8 cellular contexts compared by ENCODE assay signal in the genomic region with DNA sequence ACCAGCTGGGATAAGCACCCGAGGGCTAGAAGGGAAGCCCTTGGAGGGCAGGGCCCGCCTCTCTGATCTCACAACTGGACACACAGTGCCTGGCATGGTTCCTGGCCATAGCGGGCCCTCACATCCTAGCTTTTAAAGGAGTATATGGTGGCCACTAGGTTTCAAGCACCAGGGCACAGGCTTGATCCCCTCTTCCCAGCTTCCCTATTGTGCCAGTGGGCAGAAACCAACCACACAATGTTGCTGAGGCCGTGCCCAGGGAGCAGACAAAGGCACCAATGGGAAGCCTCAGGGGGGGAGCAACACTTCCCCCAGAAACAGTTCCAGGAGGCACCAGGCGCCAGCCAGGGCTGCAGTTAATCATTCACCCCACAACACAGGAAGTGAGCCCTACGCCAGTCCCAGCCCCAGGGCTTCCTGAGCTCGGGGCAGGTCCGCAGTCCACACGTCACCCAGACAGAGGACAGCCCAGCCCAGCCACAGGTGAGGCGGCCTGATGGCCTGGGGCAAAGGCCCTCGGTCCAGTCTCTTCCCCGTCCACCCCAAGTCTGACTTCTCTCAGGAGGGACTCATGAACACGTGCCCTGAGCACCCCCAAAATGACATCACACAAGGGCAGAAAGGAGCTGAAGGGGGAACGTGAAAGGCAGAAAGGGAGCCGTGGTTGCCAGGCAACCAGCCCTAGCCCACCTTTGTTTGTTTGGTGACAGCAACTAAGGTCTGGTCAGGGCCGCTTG. TPM values are rescaled to one million over a fixed set of nuclear protein-coding genes. Genes with fewer than 3 reads are reported as not detected.
DNase-seq lines count a peak whose midpoint lies in the region; ATAC-seq lines count a peak whose summit lies in the region.

No MANE protein-coding gene starts in this region.

- H3K27me3 Mint-ChIP-seq in activated T-cell treated with anti-CD3 and anti-CD28 coated beads, Interleukin-2, amount 50 U/mL, for 24 hours = no peaks in the 10 kb centered on the region
- no peaks in the 10 kb centered on the region for H3K27me3 Mint-ChIP-seq in activated CD8-positive, alpha-beta T cell treated with anti-CD3 and anti-CD28 coated beads, Interleukin-2, amount 10 ng/mL, durations not matched to agents 7 days and 5 days (ENCODE audit: low read depth)

- POLR2A ChIA-PET in activated CD8-positive, alpha-beta T cell treated with anti-CD3 and anti-CD28 coated beads, Interleukin-2, amount 10 ng/mL, durations not matched to agents 7 days and 5 days (lab: Charles Lee) = interaction anchor here (0.6 to 1.5 kb wide), 3 partner anchors 9 to 121 kb away, joined by 3 to 9 read pairs (median 3); partner anchors contain the start of genes LLGL2, RECQL5 and SAP30BP

- H3K4me3 Mint-ChIP-seq in activated T-cell treated with anti-CD3 and anti-CD28 coated beads, Interleukin-2, amount 50 U/mL, for 24 hours = no peak overlapping the region
- H3K4me3 Mint-ChIP-seq in activated CD8-positive, alpha-beta T cell treated with anti-CD3 and anti-CD28 coated beads, Interleukin-2, amount 10 ng/mL, durations not matched to agents 7 days and 5 days = no peak overlapping the region

- no peak for DNase-seq in activated T-cell treated with anti-CD3 and anti-CD28 coated beads, Interleukin-2, amount 50 U/mL, for 24 hours
- DNase-seq in activated T-cell treated with anti-CD3 and anti-CD28 coated beads, Interleukin-2, amount 50 U/mL, for 48 hours = no peak
- peak; percentile 53 for DNase-seq in activated CD8-positive, alpha-beta T cell treated with anti-CD3 and anti-CD28 coated beads, Interleukin-2, amount 10 ng/mL, durations not matched to agents 7 days and 5 days
- DNase-seq in NCI-H82 (lab: John Stamatoyannopoulos, UW) = no peak
- DNase-seq in NCI-H446 treated with DMSO at 0.1 percent for 48 hours (lab: John Stamatoyannopoulos, UW) = no peak

- H3K27me3 ChIP-seq in layer of hippocampus (ENCODE audit: control insufficient read depth, insufficient read depth, low read length) = no peaks in the 10 kb centered on the region

- CTCF ChIA-PET in activated CD8-positive, alpha-beta T cell treated with anti-CD3 and anti-CD28 coated beads, Interleukin-2, amount 10 ng/mL, durations not matched to agents 7 days and 5 days (lab: Charles Lee) = interaction anchor here (1.3 to 6.6 kb wide), 8 partner anchors 8 to 107 kb away, joined by 4 to 98 read pairs (median 16); partner anchors contain the start of gene SMIM5

- peaks cover 5% of the 10 kb centered on the region for H3K4me1 Mint-ChIP-seq in activated T-cell treated with anti-CD3 and anti-CD28 coated beads, Interleukin-2, amount 50 U/mL, for 24 hours (ENCODE audit: low read depth)
- peaks cover 25% of the 10 kb centered on the region for H3K4me1 Mint-ChIP-seq in activated CD8-positive, alpha-beta T cell treated with anti-CD3 and anti-CD28 coated beads, Interleukin-2, amount 10 ng/mL, durations not matched to agents 7 days and 5 days (ENCODE audit: low read depth)

- peak overlapping the region; percentile 98 for H3K27ac ChIP-seq in layer of hippocampus (ENCODE audit: low read depth, low read length)
- H3K27ac ChIP-seq in temporal lobe (ENCODE audit: low read depth, low read length) = peak overlapping the region; percentile 98

- peak overlapping the region; percentile 67 for H3K27ac Mint-ChIP-seq in activated T-cell treated with anti-CD3 and anti-CD28 coated beads, Interleukin-2, amount 50 U/mL, for 24 hours
- peak overlapping the region; percentile 87 for H3K27ac Mint-ChIP-seq in activated CD8-positive, alpha-beta T cell treated with anti-CD3 and anti-CD28 coated beads, Interleukin-2, amount 10 ng/mL, durations not matched to agents 7 days and 5 days

- H3K36me3 Mint-ChIP-seq in activated T-cell treated with anti-CD3 and anti-CD28 coated beads, Interleukin-2, amount 50 U/mL, for 24 hours (ENCODE audit: low read depth) = peaks cover 35% of the 10 kb centered on the region
- peaks cover 10% of the 10 kb centered on the region for H3K36me3 Mint-ChIP-seq in activated CD8-positive, alpha-beta T cell treated with anti-CD3 and anti-CD28 coated beads, Interleukin-2, amount 10 ng/mL, durations not matched to agents 7 days and 5 days (ENCODE audit: low read depth)

- no peaks in the 10 kb centered on the region for H3K9me3 Mint-ChIP-seq in activated T-cell treated with anti-CD3 and anti-CD28 coated beads, Interleukin-2, amount 50 U/mL, for 24 hours
- no peaks in the 10 kb centered on the region for H3K9me3 Mint-ChIP-seq in activated CD8-positive, alpha-beta T cell treated with anti-CD3 and anti-CD28 coated beads, Interleukin-2, amount 10 ng/mL, durations not matched to agents 7 days and 5 days (ENCODE audit: insufficient read depth)

- peak; percentile 88 for ATAC-seq in HG03196 (IDR thresholded peaks at IDR 0.05; ENCODE audit: unreplicated experiment)
- peak; percentile 90 for ATAC-seq in activated CD8-positive, alpha-beta T cell treated with anti-CD3 and anti-CD28 coated beads, Interleukin-2, amount 10 ng/mL, durations not matched to agents 7 days and 5 days

RNA-seq across cellular contexts. Expression of gene SMIM5, which starts 12.8 kb away (rescaled TPM):
- total RNA-seq in activated CD8-positive, alpha-beta T cell treated with anti-CD3 and anti-CD28 coated beads, Interleukin-2, amount 10 ng/mL, durations not matched to agents 7 days and 5 days = under 1 TPM in 1 of 2 experiments, not detected in 1; 0.31 TPM
- 0.49 TPM for total RNA-seq in temporal lobe

RNA-seq across cellular contexts. Expression of gene RECQL5, which starts 20.9 kb away (rescaled TPM):
- total RNA-seq in activated CD8-positive, alpha-beta T cell treated with anti-CD3 and anti-CD28 coated beads, Interleukin-2, amount 10 ng/mL, durations not matched to agents 7 days and 5 days = 10 to 100 TPM; 37.6 to 43.9 TPM
- 6.6 TPM for total RNA-seq in temporal lobe

RNA-seq across cellular contexts. Expression of gene SAP30BP, which starts 21.1 kb away (rescaled TPM):
- 10 to 100 TPM; 88.7 to 93.7 TPM for total RNA-seq in activated CD8-positive, alpha-beta T cell treated with anti-CD3 and anti-CD28 coated beads, Interleukin-2, amount 10 ng/mL, durations not matched to agents 7 days and 5 days
- total RNA-seq in temporal lobe = 36.1 TPM

RNA-seq across cellular contexts. Expression of gene MYO15B, which starts 58.5 kb away (rescaled TPM):
- total RNA-seq in activated CD8-positive, alpha-beta T cell treated with anti-CD3 and anti-CD28 coated beads, Interleukin-2, amount 10 ng/mL, durations not matched to agents 7 days and 5 days = 10 to 100 TPM; 26.9 to 27.8 TPM
- total RNA-seq in temporal lobe = 20.4 TPM
